9 cellular contexts compared by ENCODE assay signal in the genomic region with DNA sequence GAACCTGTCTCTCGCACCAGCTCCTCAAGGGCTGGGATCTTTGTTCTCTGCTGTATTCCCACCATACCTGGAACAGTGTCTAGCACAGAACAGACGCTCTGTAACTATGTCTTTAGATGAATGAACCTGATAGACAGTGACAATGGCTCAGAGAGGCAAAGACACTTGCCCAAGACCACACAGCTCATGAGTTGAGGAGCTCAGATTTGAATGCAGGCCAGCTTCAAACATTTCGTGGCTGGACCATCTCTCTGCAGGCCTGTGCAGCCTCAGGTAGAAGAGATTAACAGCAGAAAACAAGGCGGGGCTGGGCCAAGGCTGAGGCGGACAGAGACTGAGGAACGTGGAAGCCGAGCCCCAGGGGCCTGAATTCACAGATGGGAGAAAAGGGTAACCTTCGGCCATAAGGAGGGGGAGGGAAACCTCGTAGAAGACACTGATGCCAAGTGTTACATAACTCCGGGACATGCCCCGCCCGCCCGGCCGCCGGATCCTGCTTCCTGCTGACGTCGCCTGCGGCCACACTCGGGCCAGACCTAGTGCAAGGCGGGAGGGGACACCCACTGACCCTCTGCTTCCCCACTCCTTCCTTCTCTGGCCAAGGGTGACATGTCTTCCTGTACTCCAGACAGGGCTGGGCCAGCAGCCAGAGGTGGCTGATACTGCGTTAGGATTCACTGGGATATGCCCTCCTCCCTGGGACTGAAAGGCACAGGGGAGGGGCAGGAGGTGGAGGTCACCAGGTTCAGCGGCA.
DNase-seq lines count a peak whose midpoint lies in the region; ATAC-seq, FAIRE-seq and TF ChIP-seq lines count a peak whose summit lies in the region.
"Had no signal": no experiment of that assay in that cellular context is flagged by ENCODE, and none has a peak within 500 bp of the region (broad histone marks: within the 10 kb centered on the region; RNA-seq: fewer than 3 reads in every experiment).

No MANE protein-coding gene starts in this region.

- 18 to 20% methylated on average over 22 of the region's 22 CpGs for WGBS in lung, 2 donors
- WGBS in transverse colon (ENCODE audit: low coverage in 1 of 2), 2 donors, result 30% methylated on average over 21 of the region's 22 CpGs; no CpG with 5 or more reads in 1 of the 2 donors

- H3K27me3 ChIP-seq in lung (ENCODE audit: control insufficient read depth, insufficient read depth) (no peaks in the 10 kb centered on the region), transverse colon (no peaks in the 10 kb centered on the region)
- H3K27me3 ChIP-seq: cardiac muscle cell had no signal

- DNase-seq in NOMO-1 (lab: John Stamatoyannopoulos, UW; ENCODE audit: unreplicated experiment in 2 of 2) (peak; percentile 59 to 66), lung (ENCODE audit: low spot score) (peak; percentile 90), transverse colon (peak; percentile 90), D721Med (ENCODE audit: insufficient read length, low spot score) (no peak)
- no peak for DNase-seq in stimulated activated CD8-positive, alpha-beta memory T cell treated with anti-CD3 and anti-CD28 coated beads, Interleukin-4, amount 100 ng/mL, for 48 hours
- DNase-seq in activated effector memory CD4-positive, alpha-beta T cell treated with anti-CD3 and anti-CD28 coated beads, Interleukin-2, amount 50 U/mL, for 16 hours, result no peak
- DNase-seq in activated CD8-positive, alpha-beta memory T cell treated with anti-CD3 and anti-CD28 coated beads, Interleukin-2, amount 50 U/mL, for 48 hours, result no peak

- in situ Hi-C loops in transverse colon (cut with MboI; ENCODE audit: low pct_ligation_motif_present in 1 of 4, low pct_unique_long_range_greater_than_20kb in 1 of 4, low sequenced_read_pairs in 3 of 4), result loop anchor here in 1 of 4 donors (25.0 kb wide), 1 partner anchor 381 kb away; no protein-coding TSS in a partner anchor

- TF ChIP-seq POLR2A in transverse colon (IDR thresholded peaks at IDR 0.05), result no peak

- H3K9me3 ChIP-seq in lung (ENCODE audit: control insufficient read depth in 2 of 2, insufficient read depth in 1 of 2, low read length in 1 of 2) (no peaks in the 10 kb centered on the region), transverse colon (no peaks in the 10 kb centered on the region)

- intact Hi-C loops in transverse colon (cut with DNase I; ENCODE audit: low total_unique reads), result no loop called here

- H3K4me3 ChIP-seq in lung (no peak overlapping the region), transverse colon (no peak overlapping the region)
- H3K4me3 ChIP-seq: cardiac muscle cell had no signal

- peak overlapping the region; percentile 69 to 88 for H3K27ac ChIP-seq in lung (ENCODE audit: low read depth in 1 of 2, low read length in 1 of 2)
- peak overlapping the region; percentile 76 to 88 (median 84) for H3K27ac ChIP-seq in transverse colon
- H3K27ac ChIP-seq: cardiac muscle cell had no signal

- H3K36me3 ChIP-seq in lung (ENCODE audit: control insufficient read depth in 2 of 2, insufficient read depth in 2 of 2, low read length in 2 of 2) (peaks cover 0 to 40% of the 10 kb centered on the region in 2 donors), transverse colon (peaks cover 0 to 13% (median 0%) of the 10 kb centered on the region in 4 donors)

- peak; percentile 66 for TF ChIP-seq EP300 in transverse colon (IDR thresholded peaks at IDR 0.05; ENCODE audit: low read depth)

- TF ChIP-seq CTCF in lung (IDR thresholded peaks at IDR 0.05; ENCODE audit: control extremely low read depth, extremely low read depth), result no peak
- TF ChIP-seq CTCF in transverse colon (IDR thresholded peaks at IDR 0.05), result no peak
- no peak for TF ChIP-seq CTCF in D721Med (IDR thresholded peaks at IDR 0.05; ENCODE audit: insufficient read depth, missing control alignments)

- ATAC-seq in lung (ENCODE audit: insufficient read depth, low FRiP score), result peak; percentile 79

- H3K4me1 ChIP-seq in lung (ENCODE audit: control insufficient read depth in 2 of 2, insufficient read depth in 2 of 2, low read length in 2 of 2), result peaks cover 20 to 30% of the 10 kb centered on the region in 2 donors
- peaks cover 34 to 45% (median 37%) of the 10 kb centered on the region in 4 donors for H3K4me1 ChIP-seq in transverse colon

- FAIRE-seq in colon (lab: Jason Lieb, UNC), result peak; percentile 21
- no peak for FAIRE-seq in D721Med (lab: Jason Lieb, UNC)

Comparison
In these comparisons a context has a peak if more than half of its experiments do, and no peak if none do; other contexts are left out.
1. DNase-seq: peak in NOMO-1 (2 of 2), lung (single experiment) and transverse colon (single experiment); none in stimulated activated CD8-positive, alpha-beta memory T cell treated with anti-CD3 and anti-CD28 coated beads, Interleukin-4, amount 100 ng/mL, for 48 hours (single experiment), activated effector memory CD4-positive, alpha-beta T cell treated with anti-CD3 and anti-CD28 coated beads, Interleukin-2, amount 50 U/mL, for 16 hours (single experiment), activated CD8-positive, alpha-beta memory T cell treated with anti-CD3 and anti-CD28 coated beads, Interleukin-2, amount 50 U/mL, for 48 hours (single experiment) and D721Med (single experiment).